Comparison of ENCODE assay signal across 21 cellular contexts in the genomic region with DNA sequence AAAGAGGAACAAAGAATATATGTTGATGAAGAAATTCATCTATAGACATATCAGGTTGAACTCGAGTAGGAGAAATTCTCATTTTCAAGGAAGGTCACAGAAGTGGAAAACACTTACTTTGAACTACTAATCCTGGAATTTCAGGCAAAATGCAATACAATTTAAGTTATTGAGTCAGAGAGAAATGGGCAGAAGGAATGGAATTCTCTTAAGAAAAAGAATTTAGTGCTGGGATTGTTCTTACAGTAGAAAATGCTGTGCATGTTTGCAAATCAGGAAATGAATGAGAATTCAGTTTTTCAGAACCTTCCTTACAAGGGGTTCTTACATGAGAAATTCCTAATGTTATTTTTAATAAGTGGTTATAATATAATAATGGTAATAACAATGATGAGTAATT.
"Had no signal": no experiment of that assay in that cellular context is flagged by ENCODE, and none has a peak within 500 bp of the region (broad histone marks: within the 10 kb centered on the region; RNA-seq: fewer than 3 reads in every experiment).

No MANE protein-coding gene starts in this region.

- H3K4me1 ChIP-seq: neural progenitor cell, pancreas, thyroid gland had no signal

- H3K4me1 Mint-ChIP-seq: neural progenitor cell had no signal

- H3K27ac ChIP-seq: cardiac muscle cell, neural progenitor cell, pancreas, thyroid gland had no signal

- H3K9ac ChIP-seq: neural progenitor cell had no signal

- H3K36me3 ChIP-seq: cardiac muscle cell, heart left ventricle, neural progenitor cell, pancreas, thyroid gland had no signal

- H3K4me3 ChIP-seq: cardiac muscle cell, heart left ventricle, lung, neural progenitor cell, pancreas, thyroid gland had no signal

- H3K36me3 Mint-ChIP-seq: neural progenitor cell; stimulated activated memory B cell treated with anti-CD40 and anti-IgM and Interleukin-4, amounts not matched to agents 10 μg/mL and 1 μg/mL and 100 μg/mL, for 72 hours had no signal

- H3K27ac Mint-ChIP-seq: activated CD4-positive, alpha-beta T cell treated with anti-CD3 and anti-CD28 coated beads, Interleukin-2, amount 10 ng/mL, durations not matched to agents 24 days and 14 days; activated naive CD8-positive, alpha-beta T cell treated with anti-CD3 and anti-CD28 coated beads, Interleukin-2, amount 10 ng/mL, durations not matched to agents 7 days and 5 days; activated T-helper 1 cell treated with anti-CD3 and anti-CD28 coated beads, Interleukin-12 subunit alpha, Interleukin-12 subunit beta, Interleukin-2, Interleukin-4 antibody, amounts not matched to agents 30 ng/mL and 10 ng/mL and 1 ng/mL, durations not matched to agents 14 hours and 24 hours and 36 hours; neural progenitor cell; stimulated activated memory B cell treated with anti-CD40 and anti-IgM and Interleukin-4, amounts not matched to agents 10 μg/mL and 1 μg/mL and 100 μg/mL, for 72 hours; T-helper 2 cell treated with Interferon-gamma antibody and Interleukin-4, amounts not matched to agents 5 μg/mL and 100 μg/mL, for 36 hours had no signal

- H3K9me3 ChIP-seq: pancreas, thyroid gland had no signal

- H2AFZ ChIP-seq: neural progenitor cell had no signal

- FAIRE-seq: colon, endothelial cell of umbilical vein, frontal cortex had no signal

- H3K9me3 Mint-ChIP-seq: activated T-helper 1 cell treated with anti-CD3 and anti-CD28 coated beads, Interleukin-12 subunit alpha, Interleukin-12 subunit beta, Interleukin-2, Interleukin-4 antibody, amounts not matched to agents 30 ng/mL and 10 ng/mL and 1 ng/mL, durations not matched to agents 14 hours and 24 hours and 36 hours; stimulated activated memory B cell treated with anti-CD40 and anti-IgM and Interleukin-4, amounts not matched to agents 10 μg/mL and 1 μg/mL and 100 μg/mL, for 72 hours; T-helper 2 cell treated with Interferon-gamma antibody and Interleukin-4, amounts not matched to agents 5 μg/mL and 100 μg/mL, for 36 hours had no signal

- H3K27me3 ChIP-seq: cardiac muscle cell, heart left ventricle, neural progenitor cell, pancreas, thyroid gland had no signal

- DNase-seq: activated CD4-positive, alpha-beta T cell treated with anti-CD3 and anti-CD28 coated beads, Interleukin-2, amount 10 ng/mL, durations not matched to agents 24 days and 14 days; activated CD4-positive, CD25-positive, alpha-beta regulatory T cell; activated CD8-positive, alpha-beta memory T cell treated with anti-CD3 and anti-CD28 coated beads for 24 hours; activated naive CD8-positive, alpha-beta T cell treated with anti-CD3 and anti-CD28 coated beads, Interleukin-2, amount 10 ng/mL, durations not matched to agents 7 days and 5 days; aorta; effector CD4-positive, alpha-beta T cell; heart left ventricle; left colon; midbrain; pancreas; SW 1271; thyroid gland had no signal

- H3K4me2 ChIP-seq: neural progenitor cell had no signal

- ATAC-seq: heart left ventricle; left colon; pancreas; stimulated activated memory B cell treated with anti-CD40 and anti-IgM and Interleukin-4, amounts not matched to agents 10 μg/mL and 1 μg/mL and 100 μg/mL, for 72 hours had no signal

- H3K4me3 Mint-ChIP-seq: activated CD4-positive, alpha-beta T cell treated with anti-CD3 and anti-CD28 coated beads, Interleukin-2, amount 10 ng/mL, durations not matched to agents 24 days and 14 days; activated naive CD8-positive, alpha-beta T cell treated with anti-CD3 and anti-CD28 coated beads, Interleukin-2, amount 10 ng/mL, durations not matched to agents 7 days and 5 days; activated T-helper 1 cell treated with anti-CD3 and anti-CD28 coated beads, Interleukin-12 subunit alpha, Interleukin-12 subunit beta, Interleukin-2, Interleukin-4 antibody, amounts not matched to agents 30 ng/mL and 10 ng/mL and 1 ng/mL, durations not matched to agents 14 hours and 24 hours and 36 hours; neural progenitor cell; stimulated activated memory B cell treated with anti-CD40 and anti-IgM and Interleukin-4, amounts not matched to agents 10 μg/mL and 1 μg/mL and 100 μg/mL, for 72 hours; T-helper 2 cell treated with Interferon-gamma antibody and Interleukin-4, amounts not matched to agents 5 μg/mL and 100 μg/mL, for 36 hours had no signal

- H3K27me3 Mint-ChIP-seq: activated CD4-positive, alpha-beta T cell treated with anti-CD3 and anti-CD28 coated beads, Interleukin-2, amount 10 ng/mL, durations not matched to agents 24 days and 14 days; activated naive CD8-positive, alpha-beta T cell treated with anti-CD3 and anti-CD28 coated beads, Interleukin-2, amount 10 ng/mL, durations not matched to agents 7 days and 5 days; stimulated activated memory B cell treated with anti-CD40 and anti-IgM and Interleukin-4, amounts not matched to agents 10 μg/mL and 1 μg/mL and 100 μg/mL, for 72 hours had no signal
